In genomic region chr2:203732072-203732952, GRCh38 we compare ENCODE assay signal across 14 cellular contexts. TPM values are rescaled to one million over a fixed set of nuclear protein-coding genes. Genes with fewer than 3 reads are reported as not detected.
DNase-seq lines count a peak whose midpoint lies in the region; ATAC-seq and TF ChIP-seq lines count a peak whose summit lies in the region.
"Had no signal": no experiment of that assay in that cellular context is flagged by ENCODE, and none has a peak within 500 bp of the region (broad histone marks: within the 10 kb centered on the region; RNA-seq: fewer than 3 reads in every experiment).

No MANE protein-coding gene starts in this region.

- no peaks in the 10 kb centered on the region for H3K27me3 Mint-ChIP-seq in naive thymus-derived CD4-positive, alpha-beta T cell
- peaks cover 0 to 2% (median under 1%) of the 10 kb centered on the region in 3 donors for H3K27me3 Mint-ChIP-seq in CD14-positive monocyte (ENCODE audit: low read depth in 3 of 3)

- no peak overlapping the region for H3K4ac ChIP-seq in mesendoderm (ENCODE audit: low read depth, low read length)

- H3K9ac ChIP-seq in DND-41 (ENCODE audit: low read depth, low read length) (no peak overlapping the region), mesendoderm (ENCODE audit: low read length) (no peak overlapping the region)

- peaks cover 47 to 96% (median 91%) of the 10 kb centered on the region in 7 donors for H3K4me1 Mint-ChIP-seq in naive thymus-derived CD4-positive, alpha-beta T cell
- H3K4me1 Mint-ChIP-seq in CD14-positive monocyte, result no peaks in the 10 kb centered on the region
- H3K4me1 Mint-ChIP-seq: naive B cell had no signal

- intact Hi-C loops in naive thymus-derived CD4-positive, alpha-beta T cell (cut with micrococcal nuclease), result loop anchor here in 1 of 2 donors (2.0 kb wide), 1 partner anchor 50 kb away; no protein-coding TSS in a partner anchor
- intact Hi-C loops in CD14-positive monocyte (cut with micrococcal nuclease), result no loop called here
- intact Hi-C loops in lower lobe of right lung (cut with DNase I), result no loop called here

- ATAC-seq in DND-41 (ENCODE audit: insufficient read depth, low read depth), result no peak
- peak; percentile 30 for ATAC-seq in naive thymus-derived CD4-positive, alpha-beta T cell
- no peak for ATAC-seq in lower lobe of right lung

- peak in 2 of 3 experiments; percentile 22 to 74 for DNase-seq in NCI-H1417 (lab: John Stamatoyannopoulos, UW)
- no peak for DNase-seq in NCI-H1417 treated with DMSO at 0.1 percent for 48 hours (lab: John Stamatoyannopoulos, UW)
- no peak for DNase-seq in DND-41
- DNase-seq in SJCRH30, result peak; percentile 95 to 99
- no peak for DNase-seq in naive thymus-derived CD4-positive, alpha-beta T cell
- no peak for DNase-seq in CD14-positive monocyte (ENCODE audit: low spot score)
- DNase-seq in lower lobe of right lung, result no peak
- no peak for DNase-seq in mesendoderm
- DNase-seq: 8988T, endodermal cell, naive B cell, SW 1271, transverse colon had no signal

- H3K9me3 ChIP-seq in DND-41 (ENCODE audit: insufficient read depth, low read length, severe bottlenecking) (no peaks in the 10 kb centered on the region), SJCRH30 (replicated peaks) (no peaks in the 10 kb centered on the region), lower lobe of right lung (no peaks in the 10 kb centered on the region)
- H3K9me3 ChIP-seq in naive thymus-derived CD4-positive, alpha-beta T cell (ENCODE audit: control insufficient read depth in 2 of 3, low read length in 3 of 3), result no peaks in the 10 kb centered on the region
- H3K9me3 ChIP-seq: transverse colon had no signal

- no peaks in the 10 kb centered on the region for H3K79me1 ChIP-seq in mesendoderm (ENCODE audit: low read length)

- POLR2A ChIA-PET in naive thymus-derived CD4-positive, alpha-beta T cell (lab: Charles Lee), result interaction anchor here (0.6 to 6.7 kb wide), 14 partner anchors 10 to 325 kb away, joined by 3 to 108 read pairs (median 4); partner anchors contain the start of gene CD28

- no peak overlapping the region for H2BK120ac ChIP-seq in mesendoderm (ENCODE audit: low read depth, low read length)

- no peak overlapping the region for H3K56ac ChIP-seq in mesendoderm (ENCODE audit: low read length)

- H4K20me1 ChIP-seq in DND-41 (ENCODE audit: insufficient read depth, low read length), result no peaks in the 10 kb centered on the region

- H2AFZ ChIP-seq in DND-41 (ENCODE audit: low read depth, low read length), result no peak overlapping the region

- H4K5ac ChIP-seq in mesendoderm (ENCODE audit: low read length), result no peak overlapping the region

- CTCF ChIA-PET in naive thymus-derived CD4-positive, alpha-beta T cell (lab: Charles Lee), result interaction anchor here (0.7 to 3.7 kb wide), 10 partner anchors 9 to 506 kb away, joined by 3 to 21 read pairs (median 4); partner anchors contain the start of gene CD28

- no peak overlapping the region for H2BK5ac ChIP-seq in mesendoderm (ENCODE audit: low read length)

- H3K4me1 ChIP-seq in DND-41 (ENCODE audit: insufficient read depth, low read length) (0 out of 2 replicates have a peak, but pooled peaks cover 3% of the 10 kb centered on the region), SJCRH30 (peaks cover 39% of the 10 kb centered on the region), lower lobe of right lung (no peaks in the 10 kb centered on the region), mesendoderm (ENCODE audit: control insufficient read depth, low read depth, low read length) (no peaks in the 10 kb centered on the region)
- peaks cover 55 to 81% of the 10 kb centered on the region in 2 donors for H3K4me1 ChIP-seq in naive thymus-derived CD4-positive, alpha-beta T cell (ENCODE audit: control insufficient read depth in 2 of 2, insufficient read depth in 2 of 2, low read length in 2 of 2)

- H3K23ac ChIP-seq in mesendoderm (ENCODE audit: low read length), result no peak overlapping the region

- H3K36me3 Mint-ChIP-seq in naive thymus-derived CD4-positive, alpha-beta T cell, result peaks cover 37 to 88% (median 84%) of the 10 kb centered on the region in 5 donors
- no peaks in the 10 kb centered on the region for H3K36me3 Mint-ChIP-seq in CD14-positive monocyte
- H3K36me3 Mint-ChIP-seq: naive B cell had no signal

- peak overlapping the region; percentile 85 to 97 (median 91) for H3K27ac Mint-ChIP-seq in naive thymus-derived CD4-positive, alpha-beta T cell
- no peak overlapping the region for H3K27ac Mint-ChIP-seq in CD14-positive monocyte
- H3K27ac Mint-ChIP-seq: endodermal cell had no signal

- no peak overlapping the region for H3K18ac ChIP-seq in mesendoderm (ENCODE audit: low read length)

- H2AK5ac ChIP-seq in mesendoderm (ENCODE audit: low read length), result no peak overlapping the region

- H3K4me3 ChIP-seq in DND-41 (ENCODE audit: low read depth in 1 of 2, low read length in 2 of 2) (no peak overlapping the region), SJCRH30 (peak overlapping the region; percentile 15), lower lobe of right lung (no peak overlapping the region), mesendoderm (ENCODE audit: low read length) (no peak overlapping the region)
- no peak overlapping the region for H3K4me3 ChIP-seq in naive thymus-derived CD4-positive, alpha-beta T cell (ENCODE audit: low read length)
- H3K4me3 ChIP-seq: transverse colon had no signal

- no peak overlapping the region for H3K4me2 ChIP-seq in DND-41 (ENCODE audit: insufficient read depth, low read length)
- H3K4me2 ChIP-seq in mesendoderm (ENCODE audit: low read length), result no peak overlapping the region

- no peak for TF ChIP-seq CTCF in DND-41 (IDR thresholded peaks at IDR 0.05; ENCODE audit: borderline replicate concordance, extremely low read depth, low read length, poor library complexity, severe bottlenecking)
- no peak for TF ChIP-seq CTCF in CD14-positive monocyte (IDR thresholded peaks at IDR 0.05)
- no peak for TF ChIP-seq CTCF in lower lobe of right lung (IDR thresholded peaks at IDR 0.05)

- H3K36me3 ChIP-seq in DND-41 (ENCODE audit: insufficient read depth, low read length) (no peaks in the 10 kb centered on the region), SJCRH30 (no peaks in the 10 kb centered on the region), lower lobe of right lung (no peaks in the 10 kb centered on the region), mesendoderm (ENCODE audit: control insufficient read depth, insufficient read depth, low read length) (no peaks in the 10 kb centered on the region)
- H3K36me3 ChIP-seq in naive thymus-derived CD4-positive, alpha-beta T cell (ENCODE audit: control insufficient read depth in 2 of 3, insufficient read depth in 3 of 3, low read length in 3 of 3), result peaks cover 26 to 56% (median 28%) of the 10 kb centered on the region in 3 experiments
- H3K36me3 ChIP-seq: transverse colon had no signal

- H3K27ac ChIP-seq in DND-41 (ENCODE audit: low read length) (0 out of 2 replicates have a peak overlapping the region, but pooled peaks have one; percentile 6), SJCRH30 (peak overlapping the region; percentile 99), lower lobe of right lung (no peak overlapping the region), mesendoderm (ENCODE audit: low read depth, low read length) (no peak overlapping the region)
- H3K27ac ChIP-seq in naive thymus-derived CD4-positive, alpha-beta T cell (ENCODE audit: low read depth, low read length), result peak overlapping the region; percentile 43
- H3K27ac ChIP-seq: transverse colon had no signal

- peaks cover 0 to 2% (median 0%) of the 10 kb centered on the region in 11 donors for H3K9me3 Mint-ChIP-seq in naive thymus-derived CD4-positive, alpha-beta T cell
- H3K9me3 Mint-ChIP-seq in CD14-positive monocyte, result peaks cover 0 to 4% (median 1%) of the 10 kb centered on the region in 7 donors
- H3K9me3 Mint-ChIP-seq: endodermal cell had no signal

- H3K79me2 ChIP-seq in DND-41 (ENCODE audit: insufficient read depth, low read length) (no peaks in the 10 kb centered on the region), mesendoderm (ENCODE audit: control insufficient read depth, insufficient read depth, low read length) (no peaks in the 10 kb centered on the region)

- no peaks in the 10 kb centered on the region for H3K27me3 ChIP-seq in DND-41 (ENCODE audit: insufficient read depth, low read length, poor library complexity)
- H3K27me3 ChIP-seq in SJCRH30, result no peaks in the 10 kb centered on the region
- H3K27me3 ChIP-seq in naive thymus-derived CD4-positive, alpha-beta T cell (ENCODE audit: control insufficient read depth in 2 of 2, insufficient read depth in 2 of 2, low read length in 2 of 2), result no peaks in the 10 kb centered on the region
- H3K27me3 ChIP-seq in lower lobe of right lung (ENCODE audit: low read depth), result no peaks in the 10 kb centered on the region
- H3K27me3 ChIP-seq in mesendoderm (ENCODE audit: insufficient read depth, low read length, poor library complexity), result no peaks in the 10 kb centered on the region
- H3K27me3 ChIP-seq: transverse colon had no signal

- H2BK15ac ChIP-seq in mesendoderm (replicated peaks; ENCODE audit: low read depth), result no peak overlapping the region

- peak overlapping the region; percentile 13 to 81 (median 62) for H3K4me3 Mint-ChIP-seq in naive thymus-derived CD4-positive, alpha-beta T cell
- H3K4me3 Mint-ChIP-seq in CD14-positive monocyte, result no peak overlapping the region
- H3K4me3 Mint-ChIP-seq: endodermal cell, naive B cell had no signal

- H4K8ac ChIP-seq in mesendoderm (ENCODE audit: low read depth, low read length), result no peak overlapping the region

- WGBS in mesendoderm (ENCODE audit: extremely low coverage, insufficient coverage, low lambda C conversion rate), result no CpG with 5 or more reads among the region's 6 CpGs

RNA-seq across cellular contexts. Expression of gene CD28, which starts 25.9 kb away (rescaled TPM):
- 0.18 and 0.24 TPM in 2 replicates for total RNA-seq in SJCRH30 (2014; rRNA removed; shearing (Covaris generic))
- total RNA-seq in naive thymus-derived CD4-positive, alpha-beta T cell, result 100 to 1,000 TPM in 4 of 5 experiments, 10 to 100 TPM in 1; 66.7 to 224 (median 121) TPM
- 10 to 100 TPM; 52.2 to 67.5 TPM for polyA plus RNA-seq in naive thymus-derived CD4-positive, alpha-beta T cell
- polyA plus RNA-seq in CD14-positive monocyte, result under 1 TPM; 0.09 to 0.21 TPM
- 2.2 TPM for total RNA-seq in lower lobe of right lung
- polyA plus RNA-seq in mesendoderm (2013, experiment 1 of 2), result not detected
- not detected for polyA plus RNA-seq in mesendoderm (2013, experiment 2 of 2)
- total RNA-seq: endodermal cell, kidney epithelial cell had no signal

Comparison
In these comparisons a context has a peak if more than half of its experiments do, and no peak if none do; other contexts are left out.
1. DNase-seq: peak in NCI-H1417 (2 of 3) and SJCRH30 (2 of 2); none in NCI-H1417 treated with DMSO at 0.1 percent for 48 hours (single experiment), DND-41 (single experiment), naive thymus-derived CD4-positive, alpha-beta T cell (0 of 9), CD14-positive monocyte (single experiment), lower lobe of right lung (single experiment) and mesendoderm (single experiment).
2. H3K27ac ChIP-seq: peak in DND-41 (single experiment), SJCRH30 (single experiment) and naive thymus-derived CD4-positive, alpha-beta T cell (single experiment); none in lower lobe of right lung (single experiment) and mesendoderm (single experiment).
3. H3K27ac Mint-ChIP-seq: peak in naive thymus-derived CD4-positive, alpha-beta T cell (9 of 9); none in CD14-positive monocyte (0 of 7).
4. H3K4me3 Mint-ChIP-seq: peak in naive thymus-derived CD4-positive, alpha-beta T cell (10 of 10); none in CD14-positive monocyte (0 of 2).
5. RNA of gene CD28, which starts 25.9 kb away (total RNA-seq): 66.7 to 224 TPM in naive thymus-derived CD4-positive, alpha-beta T cell; 2.2 TPM in lower lobe of right lung (single experiment) and 0.18 to 0.24 TPM in SJCRH30; every median in the first group is over 10 times any median in the second.